In genomic region chr17:28940142-28940541, GRCh38 we compare ENCODE assay signal across 1 cellular context.
TF ChIP-seq lines count a peak whose summit lies in the region.

No MANE protein-coding gene starts in this region.

TF ChIP-seq in GM23338, 12 proteins besides CTCF, POLR2A, EP300 and RAD21 (continued from another document):
- TF ChIP-seq REST (IDR thresholded peaks at IDR 0.05; ENCODE audit: unreplicated experiment) (no peak), CREB1 (CRISPR knock-in tag; IDR thresholded peaks at IDR 0.05; ENCODE audit: low read depth) (no peak), POLR2AphosphoS5 (IDR thresholded peaks at IDR 0.05; ENCODE audit: low read depth) (no peak)
- TF ChIP-seq, protein P1, sequence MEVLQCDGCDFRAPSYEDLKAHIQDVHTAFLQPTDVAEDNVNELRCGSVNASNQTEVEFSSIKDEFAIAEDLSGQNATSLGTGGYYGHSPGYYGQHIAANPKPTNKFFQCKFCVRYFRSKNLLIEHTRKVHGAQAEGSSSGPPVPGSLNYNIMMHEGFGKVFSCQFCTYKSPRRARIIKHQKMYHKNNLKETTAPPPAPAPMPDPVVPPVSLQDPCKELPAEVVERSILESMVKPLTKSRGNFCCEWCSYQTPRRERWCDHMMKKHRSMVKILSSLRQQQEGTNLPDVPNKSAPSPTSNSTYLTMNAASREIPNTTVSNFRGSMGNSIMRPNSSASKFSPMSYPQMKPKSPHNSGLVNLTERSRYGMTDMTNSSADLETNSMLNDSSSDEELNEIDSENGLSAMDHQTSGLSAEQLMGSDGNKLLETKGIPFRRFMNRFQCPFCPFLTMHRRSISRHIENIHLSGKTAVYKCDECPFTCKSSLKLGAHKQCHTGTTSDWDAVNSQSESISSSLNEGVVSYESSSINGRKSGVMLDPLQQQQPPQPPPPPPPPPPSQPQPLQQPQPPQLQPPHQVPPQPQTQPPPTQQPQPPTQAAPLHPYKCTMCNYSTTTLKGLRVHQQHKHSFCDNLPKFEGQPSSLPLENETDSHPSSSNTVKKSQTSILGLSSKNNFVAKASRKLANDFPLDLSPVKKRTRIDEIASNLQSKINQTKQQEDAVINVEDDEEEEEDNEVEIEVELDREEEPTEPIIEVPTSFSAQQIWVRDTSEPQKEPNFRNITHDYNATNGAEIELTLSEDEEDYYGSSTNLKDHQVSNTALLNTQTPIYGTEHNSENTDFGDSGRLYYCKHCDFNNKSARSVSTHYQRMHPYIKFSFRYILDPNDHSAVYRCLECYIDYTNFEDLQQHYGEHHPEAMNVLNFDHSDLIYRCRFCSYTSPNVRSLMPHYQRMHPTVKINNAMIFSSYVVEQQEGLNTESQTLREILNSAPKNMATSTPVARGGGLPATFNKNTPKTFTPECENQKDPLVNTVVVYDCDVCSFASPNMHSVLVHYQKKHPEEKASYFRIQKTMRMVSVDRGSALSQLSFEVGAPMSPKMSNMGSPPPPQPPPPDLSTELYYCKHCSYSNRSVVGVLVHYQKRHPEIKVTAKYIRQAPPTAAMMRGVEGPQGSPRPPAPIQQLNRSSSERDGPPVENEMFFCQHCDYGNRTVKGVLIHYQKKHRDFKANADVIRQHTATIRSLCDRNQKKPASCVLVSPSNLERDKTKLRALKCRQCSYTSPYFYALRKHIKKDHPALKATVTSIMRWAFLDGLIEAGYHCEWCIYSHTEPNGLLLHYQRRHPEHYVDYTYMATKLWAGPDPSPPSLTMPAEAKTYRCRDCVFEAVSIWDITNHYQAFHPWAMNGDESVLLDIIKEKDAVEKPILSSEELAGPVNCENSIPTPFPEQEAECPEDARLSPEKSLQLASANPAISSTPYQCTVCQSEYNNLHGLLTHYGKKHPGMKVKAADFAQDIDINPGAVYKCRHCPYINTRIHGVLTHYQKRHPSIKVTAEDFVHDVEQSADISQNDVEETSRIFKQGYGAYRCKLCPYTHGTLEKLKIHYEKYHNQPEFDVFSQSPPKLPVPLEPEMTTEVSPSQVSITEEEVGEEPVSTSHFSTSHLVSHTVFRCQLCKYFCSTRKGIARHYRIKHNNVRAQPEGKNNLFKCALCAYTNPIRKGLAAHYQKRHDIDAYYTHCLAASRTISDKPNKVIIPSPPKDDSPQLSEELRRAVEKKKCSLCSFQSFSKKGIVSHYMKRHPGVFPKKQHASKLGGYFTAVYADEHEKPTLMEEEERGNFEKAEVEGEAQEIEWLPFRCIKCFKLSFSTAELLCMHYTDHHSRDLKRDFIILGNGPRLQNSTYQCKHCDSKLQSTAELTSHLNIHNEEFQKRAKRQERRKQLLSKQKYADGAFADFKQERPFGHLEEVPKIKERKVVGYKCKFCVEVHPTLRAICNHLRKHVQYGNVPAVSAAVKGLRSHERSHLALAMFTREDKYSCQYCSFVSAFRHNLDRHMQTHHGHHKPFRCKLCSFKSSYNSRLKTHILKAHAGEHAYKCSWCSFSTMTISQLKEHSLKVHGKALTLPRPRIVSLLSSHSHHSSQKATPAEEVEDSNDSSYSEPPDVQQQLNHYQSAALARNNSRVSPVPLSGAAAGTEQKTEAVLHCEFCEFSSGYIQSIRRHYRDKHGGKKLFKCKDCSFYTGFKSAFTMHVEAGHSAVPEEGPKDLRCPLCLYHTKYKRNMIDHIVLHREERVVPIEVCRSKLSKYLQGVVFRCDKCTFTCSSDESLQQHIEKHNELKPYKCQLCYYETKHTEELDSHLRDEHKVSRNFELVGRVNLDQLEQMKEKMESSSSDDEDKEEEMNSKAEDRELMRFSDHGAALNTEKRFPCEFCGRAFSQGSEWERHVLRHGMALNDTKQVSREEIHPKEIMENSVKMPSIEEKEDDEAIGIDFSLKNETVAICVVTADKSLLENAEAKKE (CRISPR knock-in tag; IDR thresholded peaks at IDR 0.05), result no peak
